Comparison of ENCODE assay signal across 28 cellular contexts in genomic region chr4:144590020-144590419, GRCh38.
"Had no signal": no experiment of that assay in that cellular context is flagged by ENCODE, and none has a peak within 500 bp of the region (broad histone marks: within the 10 kb centered on the region; RNA-seq: fewer than 3 reads in every experiment).

No MANE protein-coding gene starts in this region.

- H3K9me3 ChIP-seq: ascending aorta, breast epithelium, colonic mucosa, gastrocnemius medialis had no signal

- ATAC-seq: activated CD4-positive, alpha-beta T cell treated with anti-CD3 and anti-CD28 coated beads for 36 hours; activated naive CD4-positive, alpha-beta T cell treated with anti-CD3 and anti-CD28 coated beads, Interleukin-2, amount 50 U/mL, for 72 hours; activated T-cell treated with anti-CD3 and anti-CD28 coated beads, Interleukin-2, amount 50 U/mL, for 72 hours; foreskin keratinocyte; gastrocnemius medialis; heart right ventricle had no signal

- H3K36me3 ChIP-seq: ascending aorta, breast epithelium, cardiac muscle cell, colonic mucosa, esophagus muscularis mucosa, gastrocnemius medialis, heart right ventricle had no signal

- H3K4me3 ChIP-seq: ascending aorta, breast epithelium, cardiac muscle cell, colonic mucosa, esophagus muscularis mucosa, gastrocnemius medialis, heart right ventricle had no signal

- H3K27me3 ChIP-seq: ascending aorta, breast epithelium, cardiac muscle cell, colonic mucosa, esophagus muscularis mucosa, foreskin keratinocyte, gastrocnemius medialis, heart right ventricle had no signal

- H3K27ac ChIP-seq: ascending aorta, breast epithelium, cardiac muscle cell, colonic mucosa, esophagus muscularis mucosa, foreskin keratinocyte, gastrocnemius medialis, heart right ventricle had no signal

- H3K4me1 ChIP-seq: ascending aorta, breast epithelium, gastrocnemius medialis, heart right ventricle had no signal

- DNase-seq: activated CD4-positive, alpha-beta memory T cell treated with anti-CD3 and anti-CD28 coated beads, Interleukin-2, amount 10 ng/mL, durations not matched to agents 7 days and 5 days; activated CD4-positive, alpha-beta T cell treated with anti-CD3 and anti-CD28 coated beads for 36 hours; activated CD4-positive, alpha-beta T cell treated with anti-CD3 and anti-CD28 coated beads, Interleukin-2, amount 10 ng/mL, durations not matched to agents 24 days and 14 days; activated CD4-positive, CD25-positive, alpha-beta regulatory T cell; activated CD4-positive, CD25-positive, alpha-beta regulatory T cell treated with anti-CD3 and anti-CD28 coated beads, Interleukin-2, amount 50 U/mL, for 72 hours; activated CD8-positive, alpha-beta memory T cell treated with anti-CD3 and anti-CD28 coated beads, Interleukin-2, amount 50 U/mL, for 48 hours; activated gamma-delta T cell; activated naive CD4-positive, alpha-beta T cell; activated naive CD4-positive, alpha-beta T cell treated with anti-CD3 and anti-CD28 coated beads, Interleukin-2, amount 10 ng/mL, durations not matched to agents 7 days and 5 days; activated naive CD8-positive, alpha-beta T cell treated with anti-CD3 and anti-CD28 coated beads, Interleukin-2, amount 10 ng/mL, durations not matched to agents 7 days and 5 days; activated T-cell treated with anti-CD3 and anti-CD28 coated beads for 4 hours; activated T-cell treated with anti-CD3 and anti-CD28 coated beads, Interleukin-2, amount 50 U/mL, for 24 hours; activated T-cell treated with anti-CD3 and anti-CD28 coated beads, Interleukin-2, amount 50 U/mL, for 72 hours; central memory CD4-positive, alpha-beta T cell; cerebellar nuclear complex; colonic mucosa; effector CD8-positive, alpha-beta T cell; endodermal cell; erythroblast; foreskin keratinocyte; gastrocnemius medialis; heart right ventricle; T-helper 2 cell had no signal
